ENCODE assay signal across 21 cellular contexts in the genomic region with DNA sequence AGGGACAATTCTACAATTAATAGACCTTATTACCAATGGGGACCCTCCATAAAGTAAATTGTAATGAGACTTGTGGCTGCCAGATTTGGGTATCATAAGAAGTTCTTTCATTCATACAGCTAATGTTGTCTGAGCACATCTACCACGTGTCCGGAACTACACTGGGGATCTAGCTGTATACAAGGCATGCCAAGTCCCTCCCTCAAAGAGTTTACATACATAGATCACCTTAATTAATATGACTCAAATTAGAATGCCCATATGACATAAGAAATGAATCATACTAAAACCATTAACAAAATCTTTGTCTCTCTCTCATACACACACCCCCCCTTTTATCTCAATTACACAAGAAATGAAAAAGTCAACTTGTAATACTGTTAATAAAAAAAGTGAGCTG.
"Had no signal": no experiment of that assay in that cellular context is flagged by ENCODE, and none has a peak within 500 bp of the region (broad histone marks: within the 10 kb centered on the region; RNA-seq: fewer than 3 reads in every experiment).

No MANE protein-coding gene starts in this region.

- H3K27ac ChIP-seq: coronary artery, esophagus muscularis mucosa, hepatocyte, neural progenitor cell, ovary, right atrium auricular region, testis, tibial nerve had no signal

- H3K4me3 Mint-ChIP-seq: natural killer cell treated with Interleukin-12 subunit alpha and Interleukin-12 subunit beta and Interleukin-15 and Interleukin-18, amount 100 ng/mL, for 72 hours; neural progenitor cell; stimulated activated naive CD8-positive, alpha-beta T cell treated with anti-CD3 and anti-CD28 coated beads, Interleukin-15, Interleukin-2, amounts not matched to agents 100 ng/mL and 50 ng/mL, for 24 hours had no signal

- H3K36me3 Mint-ChIP-seq: natural killer cell treated with Interleukin-12 subunit alpha and Interleukin-12 subunit beta and Interleukin-15 and Interleukin-18, amount 100 ng/mL, for 72 hours had no signal

- H3K4me3 ChIP-seq: coronary artery, esophagus muscularis mucosa, hepatocyte, lung, neural progenitor cell, ovary, right atrium auricular region, testis, tibial nerve had no signal

- H3K4me2 ChIP-seq: hepatocyte, neural progenitor cell had no signal

- H3K27ac Mint-ChIP-seq: neural progenitor cell; stimulated activated naive CD8-positive, alpha-beta T cell treated with anti-CD3 and anti-CD28 coated beads, Interleukin-15, Interleukin-2, amounts not matched to agents 100 ng/mL and 50 ng/mL, for 24 hours had no signal

- H3K36me3 ChIP-seq: neural progenitor cell, ovary, right atrium auricular region had no signal

- ATAC-seq: left colon; left ventricle myocardium superior; natural killer cell treated with Interleukin-12 subunit alpha and Interleukin-12 subunit beta and Interleukin-15 and Interleukin-18, amount 100 ng/mL, for 72 hours had no signal

- H3K4me1 ChIP-seq: neural progenitor cell, testis, tibial nerve had no signal

- H3K79me2 ChIP-seq: hepatocyte had no signal

- H2AFZ ChIP-seq: hepatocyte, neural progenitor cell had no signal

- H3K27me3 Mint-ChIP-seq: natural killer cell treated with Interleukin-12 subunit alpha and Interleukin-12 subunit beta and Interleukin-15 and Interleukin-18, amount 100 ng/mL, for 72 hours; stimulated activated naive CD8-positive, alpha-beta T cell treated with anti-CD3 and anti-CD28 coated beads, Interleukin-15, Interleukin-2, amounts not matched to agents 100 ng/mL and 50 ng/mL, for 24 hours had no signal

- H3K9me3 ChIP-seq: esophagus muscularis mucosa, ovary, right atrium auricular region, testis, tibial nerve had no signal

- H3K27me3 ChIP-seq: esophagus muscularis mucosa, hepatocyte, neural progenitor cell, ovary, right atrium auricular region, testis, tibial nerve had no signal

- H3K9me3 Mint-ChIP-seq: natural killer cell treated with Interleukin-12 subunit alpha and Interleukin-12 subunit beta and Interleukin-15 and Interleukin-18, amount 100 ng/mL, for 72 hours; neural progenitor cell; stimulated activated naive CD8-positive, alpha-beta T cell treated with anti-CD3 and anti-CD28 coated beads, Interleukin-15, Interleukin-2, amounts not matched to agents 100 ng/mL and 50 ng/mL, for 24 hours had no signal

- DNase-seq: effector CD8-positive, alpha-beta T cell; foreskin melanocyte; head of caudate nucleus; left colon; left ventricle myocardium superior; mesenchymal stem cell; midbrain; nucleus accumbens; ovary; small intestine; stimulated activated CD4-positive, alpha-beta T cell treated with anti-CD3 and anti-CD28 coated beads, Interleukin-12 subunit alpha, Interleukin-12 subunit beta, amount 100 ng/mL, for 4 hours; testis had no signal

- H3K9ac ChIP-seq: neural progenitor cell had no signal
